10 cellular contexts compared by ENCODE assay signal in genomic region chr11:415640-416041, GRCh38. TPM values are rescaled to one million over a fixed set of nuclear protein-coding genes. Genes with fewer than 3 reads are reported as not detected.
DNase-seq lines count a peak whose midpoint lies in the region; ATAC-seq and TF ChIP-seq lines count a peak whose summit lies in the region.
"Had no signal": no experiment of that assay in that cellular context is flagged by ENCODE, and none has a peak within 500 bp of the region (broad histone marks: within the 10 kb centered on the region; RNA-seq: fewer than 3 reads in every experiment).

No MANE protein-coding gene starts in this region.

- H3K4me3 Mint-ChIP-seq in CD4-positive, CD25-positive, alpha-beta regulatory T cell = peak overlapping the region; percentile 98 to 100 (median 99)
- peak overlapping the region; percentile 89 for H3K4me3 Mint-ChIP-seq in natural killer cell treated with Interleukin-12 subunit alpha and Interleukin-12 subunit beta and Interleukin-15 and Interleukin-18, amount 100 ng/mL, for 72 hours

- H3K4me1 ChIP-seq in CD4-positive, CD25-positive, alpha-beta regulatory T cell (ENCODE audit: control insufficient read depth, insufficient read depth, low read length, poor library complexity, severe bottlenecking) = peaks cover 36% of the 10 kb centered on the region
- H3K4me1 ChIP-seq in Loucy (ENCODE audit: insufficient read depth, low read length, poor library complexity, severe bottlenecking) = peaks cover 28% of the 10 kb centered on the region
- H3K4me1 ChIP-seq in duodenal mucosa (ENCODE audit: control insufficient read depth in 1 of 2, insufficient read depth in 2 of 2, low read length in 2 of 2) = peaks cover 19 to 39% of the 10 kb centered on the region in 2 donors
- no peaks in the 10 kb centered on the region for H3K4me1 ChIP-seq in mesendoderm (ENCODE audit: control insufficient read depth, low read depth, low read length)

- no peak overlapping the region for H3K4ac ChIP-seq in mesendoderm (ENCODE audit: low read depth, low read length)

- H3K36me3 Mint-ChIP-seq in CD4-positive, CD25-positive, alpha-beta regulatory T cell = peaks cover 7% of the 10 kb centered on the region
- H3K36me3 Mint-ChIP-seq in natural killer cell treated with Interleukin-12 subunit alpha and Interleukin-12 subunit beta and Interleukin-15 and Interleukin-18, amount 100 ng/mL, for 72 hours = no peaks in the 10 kb centered on the region

- no peak overlapping the region for H4K8ac ChIP-seq in mesendoderm (ENCODE audit: low read depth, low read length)

- no peak overlapping the region for H3K56ac ChIP-seq in mesendoderm (ENCODE audit: low read length)

- no CpG with 5 or more reads among the region's 5 CpGs for WGBS in mesendoderm (ENCODE audit: extremely low coverage, insufficient coverage, low lambda C conversion rate)

- no peak overlapping the region for H2AFZ ChIP-seq in Loucy (ENCODE audit: low read length)

- H2BK120ac ChIP-seq in mesendoderm (ENCODE audit: low read depth, low read length) = no peak overlapping the region

- no peak overlapping the region for H2BK5ac ChIP-seq in mesendoderm (ENCODE audit: low read length)

- no peaks in the 10 kb centered on the region for H3F3A ChIP-seq in Loucy (ENCODE audit: low read depth)

- no peaks in the 10 kb centered on the region for H3K27me3 Mint-ChIP-seq in CD4-positive, CD25-positive, alpha-beta regulatory T cell
- no peaks in the 10 kb centered on the region for H3K27me3 Mint-ChIP-seq in natural killer cell treated with Interleukin-12 subunit alpha and Interleukin-12 subunit beta and Interleukin-15 and Interleukin-18, amount 100 ng/mL, for 72 hours

- no peaks in the 10 kb centered on the region for H3K9me2 ChIP-seq in Loucy (replicated peaks; ENCODE audit: low read depth, low read length)

- H3K27ac ChIP-seq in CD4-positive, CD25-positive, alpha-beta regulatory T cell (ENCODE audit: insufficient read depth, low read length, poor library complexity, severe bottlenecking) = peak overlapping the region; percentile 71
- peak overlapping the region; percentile 46 for H3K27ac ChIP-seq in duodenal mucosa (ENCODE audit: low read depth, low read length)
- no peak overlapping the region for H3K27ac ChIP-seq in mesendoderm (ENCODE audit: low read depth, low read length)

- no peaks in the 10 kb centered on the region for H3K36me3 ChIP-seq in CD4-positive, CD25-positive, alpha-beta regulatory T cell (ENCODE audit: control insufficient read depth, insufficient read depth, low read length)
- H3K36me3 ChIP-seq in Loucy (ENCODE audit: insufficient read depth, low read length) (no peaks in the 10 kb centered on the region), duodenal mucosa (ENCODE audit: control insufficient read depth in 1 of 2, insufficient read depth in 2 of 2, low read length in 2 of 2) (no peaks in the 10 kb centered on the region), mesendoderm (ENCODE audit: control insufficient read depth, insufficient read depth, low read length) (no peaks in the 10 kb centered on the region)

- no peaks in the 10 kb centered on the region for H3K9me3 ChIP-seq in CD4-positive, CD25-positive, alpha-beta regulatory T cell (ENCODE audit: control insufficient read depth in 2 of 2, low read length in 2 of 2)
- H3K9me3 ChIP-seq in Loucy (ENCODE audit: insufficient read depth, low read depth, low read length) (no peaks in the 10 kb centered on the region), duodenal mucosa (ENCODE audit: control insufficient read depth in 1 of 2, low read length in 2 of 2) (no peaks in the 10 kb centered on the region)

- H2AK5ac ChIP-seq in mesendoderm (ENCODE audit: low read length) = no peak overlapping the region

- no peak for ATAC-seq in CD4-positive, CD25-positive, alpha-beta regulatory T cell (ENCODE audit: low read depth in 2 of 2)
- ATAC-seq in natural killer cell treated with Interleukin-12 subunit alpha and Interleukin-12 subunit beta and Interleukin-15 and Interleukin-18, amount 100 ng/mL, for 72 hours = no peak
- no peak for ATAC-seq in HG03354 (IDR thresholded peaks at IDR 0.05; ENCODE audit: poor library complexity, severe bottlenecking, unreplicated experiment)
- no peak for ATAC-seq in GM18873 (IDR thresholded peaks at IDR 0.05; ENCODE audit: low FRiP score, unreplicated experiment)
- no peak for ATAC-seq in left lobe of liver

- no peak overlapping the region for H2BK15ac ChIP-seq in mesendoderm (replicated peaks; ENCODE audit: low read depth)

- H3K23ac ChIP-seq in mesendoderm (ENCODE audit: low read length) = no peak overlapping the region

- peak overlapping the region; percentile 93 to 95 (median 94) for H3K27ac Mint-ChIP-seq in CD4-positive, CD25-positive, alpha-beta regulatory T cell
- peak overlapping the region; percentile 75 to 86 for H3K27ac Mint-ChIP-seq in natural killer cell treated with Interleukin-12 subunit alpha and Interleukin-12 subunit beta and Interleukin-15 and Interleukin-18, amount 100 ng/mL, for 72 hours

- TF ChIP-seq CTCF in Loucy (conservative IDR thresholded peaks at IDR 0.05; ENCODE audit: low read length) = peak; percentile 38; the same call in 1 of the 2 replicates

- no peak overlapping the region for H3K18ac ChIP-seq in mesendoderm (ENCODE audit: low read length)

- H4K20me1 ChIP-seq in Loucy (ENCODE audit: insufficient read depth, low read length, poor library complexity, severe bottlenecking) = peaks cover 9% of the 10 kb centered on the region

- no peaks in the 10 kb centered on the region for H3K27me3 ChIP-seq in CD4-positive, CD25-positive, alpha-beta regulatory T cell (ENCODE audit: control insufficient read depth, insufficient read depth, low read length)
- H3K27me3 ChIP-seq in Loucy (ENCODE audit: insufficient read depth, low read length, poor library complexity, severe bottlenecking) (no peaks in the 10 kb centered on the region), duodenal mucosa (ENCODE audit: control insufficient read depth in 1 of 2, insufficient read depth in 2 of 2, low read length in 2 of 2) (no peaks in the 10 kb centered on the region), mesendoderm (ENCODE audit: insufficient read depth, low read length, poor library complexity) (no peaks in the 10 kb centered on the region)

- DNase-seq in CD4-positive, CD25-positive, alpha-beta regulatory T cell = peak in 1 of 3 donors; percentile 42
- DNase-seq in natural killer cell treated with Interleukin-12 subunit alpha and Interleukin-12 subunit beta and Interleukin-15 and Interleukin-18, amount 100 ng/mL, for 72 hours (ENCODE audit: low spot score) = no peak
- no peak for DNase-seq in mesendoderm
- DNase-seq in left lobe of liver (ENCODE audit: low spot score) = no peak
- DNase-seq: amygdala, DMS79 treated with DMSO at 0.1 percent for 48 hours had no signal

- peaks cover 22% of the 10 kb centered on the region for H3K79me2 ChIP-seq in Loucy (ENCODE audit: insufficient read depth, low read length)
- H3K79me2 ChIP-seq in mesendoderm (ENCODE audit: control insufficient read depth, insufficient read depth, low read length) = no peaks in the 10 kb centered on the region

- no peaks in the 10 kb centered on the region for H3K79me1 ChIP-seq in mesendoderm (ENCODE audit: low read length)

- peaks cover 0 to 30% (median 11%) of the 10 kb centered on the region in 4 donors for H3K4me1 Mint-ChIP-seq in CD4-positive, CD25-positive, alpha-beta regulatory T cell
- peaks cover 25 to 28% of the 10 kb centered on the region in 2 donors for H3K4me1 Mint-ChIP-seq in natural killer cell treated with Interleukin-12 subunit alpha and Interleukin-12 subunit beta and Interleukin-15 and Interleukin-18, amount 100 ng/mL, for 72 hours (ENCODE audit: low read depth in 2 of 2)

- no peaks in the 10 kb centered on the region for H3K9me3 Mint-ChIP-seq in CD4-positive, CD25-positive, alpha-beta regulatory T cell
- H3K9me3 Mint-ChIP-seq in natural killer cell treated with Interleukin-12 subunit alpha and Interleukin-12 subunit beta and Interleukin-15 and Interleukin-18, amount 100 ng/mL, for 72 hours = no peaks in the 10 kb centered on the region

- peak overlapping the region; percentile 92 for H3K4me2 ChIP-seq in Loucy (ENCODE audit: low read depth, low read length, poor library complexity, severe bottlenecking)
- H3K4me2 ChIP-seq in mesendoderm (ENCODE audit: low read length) = no peak overlapping the region

- no peak overlapping the region for H4K5ac ChIP-seq in mesendoderm (ENCODE audit: low read length)

- H3K9ac ChIP-seq in Loucy (ENCODE audit: low read depth, low read length, poor library complexity, severe bottlenecking) (peak overlapping the region; percentile 96), duodenal mucosa (ENCODE audit: low read depth in 1 of 2, low read length in 2 of 2) (peak overlapping the region; percentile 59 to 77), mesendoderm (ENCODE audit: low read length) (no peak overlapping the region)

- peak overlapping the region; percentile 50 for H3K4me3 ChIP-seq in CD4-positive, CD25-positive, alpha-beta regulatory T cell (ENCODE audit: low read depth, low read length)
- H3K4me3 ChIP-seq in Loucy (ENCODE audit: low read length, poor library complexity, severe bottlenecking) (peak overlapping the region; percentile 96), duodenal mucosa (ENCODE audit: low read depth in 1 of 2, low read length in 2 of 2) (peak overlapping the region; percentile 73 to 77), mesendoderm (ENCODE audit: low read length) (no peak overlapping the region)

RNA-seq across cellular contexts. Expression of gene SIGIRR, which starts 0.8 kb away (rescaled TPM):
- 387 TPM for total RNA-seq in CD4-positive, CD25-positive, alpha-beta regulatory T cell
- polyA plus RNA-seq in CD4-positive, CD25-positive, alpha-beta regulatory T cell = 100 to 1,000 TPM; 213 to 274 (median 220) TPM
- total RNA-seq in natural killer cell treated with Interleukin-12 subunit alpha and Interleukin-12 subunit beta and Interleukin-15 and Interleukin-18, amount 100 ng/mL, for 72 hours = 10 to 100 TPM; 39.0 to 44.9 TPM
- polyA plus RNA-seq in mesendoderm (2013, experiment 1 of 2) = 24.9 TPM
- 26.3 TPM for polyA plus RNA-seq in mesendoderm (2013, experiment 2 of 2)
- total RNA-seq in left lobe of liver = 96.2 TPM

RNA-seq across cellular contexts. Expression of gene PKP3, which starts 21.6 kb away (rescaled TPM):
- total RNA-seq in CD4-positive, CD25-positive, alpha-beta regulatory T cell = 0.30 TPM
- polyA plus RNA-seq in CD4-positive, CD25-positive, alpha-beta regulatory T cell = under 1 TPM in 3 of 4 donors, not detected in 1; 0.09 to 0.75 (median 0.27) TPM
- total RNA-seq in natural killer cell treated with Interleukin-12 subunit alpha and Interleukin-12 subunit beta and Interleukin-15 and Interleukin-18, amount 100 ng/mL, for 72 hours = not detected
- 13.1 TPM for polyA plus RNA-seq in mesendoderm (2013, experiment 1 of 2)
- 14.1 TPM for polyA plus RNA-seq in mesendoderm (2013, experiment 2 of 2)
- 1.2 TPM for total RNA-seq in left lobe of liver

RNA-seq across cellular contexts. Expression of gene ANO9, which starts 26.2 kb away (rescaled TPM):
- total RNA-seq in CD4-positive, CD25-positive, alpha-beta regulatory T cell = 153 TPM
- polyA plus RNA-seq in CD4-positive, CD25-positive, alpha-beta regulatory T cell = 10 to 100 TPM in 3 of 4 donors, 1 to 10 TPM in 1; 8.9 to 16.4 (median 12.3) TPM
- 1 to 10 TPM; 2.4 to 6.7 TPM for total RNA-seq in natural killer cell treated with Interleukin-12 subunit alpha and Interleukin-12 subunit beta and Interleukin-15 and Interleukin-18, amount 100 ng/mL, for 72 hours
- 4.0 TPM for polyA plus RNA-seq in mesendoderm (2013, experiment 1 of 2)
- polyA plus RNA-seq in mesendoderm (2013, experiment 2 of 2) = 4.3 TPM
- total RNA-seq in left lobe of liver = 0.83 TPM

RNA-seq across cellular contexts. Expression of gene PTDSS2, which starts 34.4 kb away (rescaled TPM):
- total RNA-seq in CD4-positive, CD25-positive, alpha-beta regulatory T cell = 19.3 TPM
- 1 to 10 TPM; 6.1 to 8.3 (median 6.8) TPM for polyA plus RNA-seq in CD4-positive, CD25-positive, alpha-beta regulatory T cell
- 10 to 100 TPM; 20.6 to 56.9 TPM for total RNA-seq in natural killer cell treated with Interleukin-12 subunit alpha and Interleukin-12 subunit beta and Interleukin-15 and Interleukin-18, amount 100 ng/mL, for 72 hours
- 19.8 TPM for polyA plus RNA-seq in mesendoderm (2013, experiment 1 of 2)
- polyA plus RNA-seq in mesendoderm (2013, experiment 2 of 2) = 19.4 TPM
- 10.2 TPM for total RNA-seq in left lobe of liver

RNA-seq across cellular contexts. Expression of gene B4GALNT4, which starts 46.3 kb away (rescaled TPM):
- 0.99 TPM for total RNA-seq in CD4-positive, CD25-positive, alpha-beta regulatory T cell
- not detected for polyA plus RNA-seq in CD4-positive, CD25-positive, alpha-beta regulatory T cell
- under 1 TPM in 1 of 2 donors, not detected in 1; 0.50 TPM for total RNA-seq in natural killer cell treated with Interleukin-12 subunit alpha and Interleukin-12 subunit beta and Interleukin-15 and Interleukin-18, amount 100 ng/mL, for 72 hours
- 24.9 TPM for polyA plus RNA-seq in mesendoderm (2013, experiment 1 of 2)
- 24.4 TPM for polyA plus RNA-seq in mesendoderm (2013, experiment 2 of 2)
- 0.28 TPM for total RNA-seq in left lobe of liver

Comparison
In these comparisons a context has a peak if more than half of its experiments do, and no peak if none do; other contexts are left out.
1. RNA of gene ANO9, which starts 26.2 kb away (total RNA-seq): 153 TPM in CD4-positive, CD25-positive, alpha-beta regulatory T cell (single experiment); 2.4 to 6.7 TPM in natural killer cell treated with Interleukin-12 subunit alpha and Interleukin-12 subunit beta and Interleukin-15 and Interleukin-18, amount 100 ng/mL, for 72 hours and 0.83 TPM in left lobe of liver (single experiment); every median in the first group is over 10 times any median in the second.